20 cellular contexts compared by ENCODE assay signal in genomic region chr17:31431795-31432658, GRCh38. TPM values are rescaled to one million over a fixed set of nuclear protein-coding genes. Genes with fewer than 3 reads are reported as not detected.
DNase-seq lines count a peak whose midpoint lies in the region; ATAC-seq and TF ChIP-seq lines count a peak whose summit lies in the region.
"Had no signal": no experiment of that assay in that cellular context is flagged by ENCODE, and none has a peak within 500 bp of the region (broad histone marks: within the 10 kb centered on the region; RNA-seq: fewer than 3 reads in every experiment).

No MANE protein-coding gene starts in this region.

- H2BK120ac ChIP-seq in H9 (ENCODE audit: low read depth, low read length, poor library complexity, severe bottlenecking): no peak overlapping the region
- H2BK120ac ChIP-seq in neuronal stem cell (ENCODE audit: low read depth, low read length): no peak overlapping the region

- peak overlapping the region; percentile 56 for H3K18ac ChIP-seq in H9 (ENCODE audit: insufficient read length, low read depth, low read length)
- peak overlapping the region; percentile 97 for H3K18ac ChIP-seq in neuronal stem cell (ENCODE audit: low read length)

- peak; percentile 85 for DNase-seq in H9
- peak; percentile 75 for DNase-seq in NCI-H1105 treated with DMSO at 0.1 percent for 48 hours (lab: John Stamatoyannopoulos, UW)
- peak; percentile 73 for DNase-seq in neuronal stem cell (ENCODE audit: low spot score)
- DNase-seq in NCI-H1694 (lab: John Stamatoyannopoulos, UW): no peak
- no peak for DNase-seq in heart right ventricle
- DNase-seq: activated B cell treated with CpG ODN at 0.5 μM for 24 hours; activated CD8-positive, alpha-beta memory T cell treated with anti-CD3 and anti-CD28 coated beads for 24 hours; adrenal gland; effector CD4-positive, alpha-beta T cell; immature natural killer cell; naive thymus-derived CD4-positive, alpha-beta T cell; NCI-H1930; NCI-H510A treated with DMSO at 0.1 percent for 48 hours; psoas muscle; SHP77; T-helper 2 cell had no signal

- H2BK15ac ChIP-seq in H9 (ENCODE audit: low read depth, low read length) (no peak overlapping the region), neuronal stem cell (ENCODE audit: low read length) (peak overlapping the region; percentile 84)

- H3K27me3 Mint-ChIP-seq in H9 (ENCODE audit: low read depth): peaks cover 11% of the 10 kb centered on the region

- TF ChIP-seq CTCF in H9 (conservative IDR thresholded peaks at IDR 0.05) (no peak), heart right ventricle (IDR thresholded peaks at IDR 0.05) (no peak)

- H3K9me3 Mint-ChIP-seq in H9: no peaks in the 10 kb centered on the region; a peak in 2 of 5 replicates
- H3K9me3 Mint-ChIP-seq: activated B cell treated with CpG ODN at 0.5 μM for 24 hours had no signal

- peaks cover 5% of the 10 kb centered on the region; the same call in 1 of the 2 replicates for H3K4me1 ChIP-seq in H9 (ENCODE audit: insufficient read depth, low read length)
- peaks cover 9% of the 10 kb centered on the region for H3K4me1 ChIP-seq in ectodermal cell (ENCODE audit: control insufficient read depth, insufficient read depth, low read length)
- peaks cover 9 to 15% of the 10 kb centered on the region in 2 donors for H3K4me1 ChIP-seq in neuronal stem cell (ENCODE audit: control insufficient read depth in 2 of 2, insufficient read depth in 1 of 2, low read depth in 1 of 2, low read length in 2 of 2)
- peaks cover 0 to 8% (median 0%) of the 10 kb centered on the region in 9 donors for H3K4me1 ChIP-seq in heart right ventricle
- H3K4me1 ChIP-seq: adrenal gland, psoas muscle had no signal

- H3K27ac ChIP-seq in H9 (ENCODE audit: insufficient read length, low read depth, low read length) (no peak overlapping the region), ectodermal cell (ENCODE audit: insufficient read depth, low read depth, low read length, poor library complexity, severe bottlenecking) (no peak overlapping the region), neuronal stem cell (replicated peaks; ENCODE audit: low read length) (peak overlapping the region; percentile 77), heart right ventricle (no peak overlapping the region)
- H3K27ac ChIP-seq: adrenal gland, cardiac muscle cell, psoas muscle had no signal

- peaks cover 11 to 23% of the 10 kb centered on the region in 2 experiments for H3K4me1 Mint-ChIP-seq in H9

- H4K20me1 ChIP-seq in H9 (ENCODE audit: control insufficient read depth, insufficient read depth, insufficient read length): no peaks in the 10 kb centered on the region

- H3K79me1 ChIP-seq in H9 (ENCODE audit: insufficient read depth, low read depth, low read length, poor library complexity, severe bottlenecking) (no peaks in the 10 kb centered on the region), neuronal stem cell (ENCODE audit: low read depth, low read length) (no peaks in the 10 kb centered on the region)

- H4K91ac ChIP-seq in H9 (ENCODE audit: insufficient read length, low read depth, low read length) (no peak overlapping the region), neuronal stem cell (ENCODE audit: low read depth, low read length, poor library complexity) (no peak overlapping the region)

- H3K23me2 ChIP-seq in H9 (ENCODE audit: insufficient read length, low read depth, low read length, poor library complexity, severe bottlenecking): no peaks in the 10 kb centered on the region

- peaks cover 0 to 5% (median 0%) of the 10 kb centered on the region in 3 experiments; a peak in 3 of 7 replicates for H3K36me3 Mint-ChIP-seq in H9 (ENCODE audit: insufficient read depth in 1 of 3, low read depth in 3 of 3)
- H3K36me3 Mint-ChIP-seq: immature natural killer cell; naive thymus-derived CD4-positive, alpha-beta T cell had no signal

- H3K27me3 ChIP-seq in H9 (ENCODE audit: insufficient read depth, low read length): no peaks in the 10 kb centered on the region
- no peaks in the 10 kb centered on the region for H3K27me3 ChIP-seq in ectodermal cell (ENCODE audit: control insufficient read depth, insufficient read depth, low read length, poor library complexity, severe bottlenecking)
- H3K27me3 ChIP-seq in neuronal stem cell (ENCODE audit: control insufficient read depth in 3 of 3, insufficient read depth in 3 of 3, low read depth in 1 of 3, low read length in 3 of 3): peaks cover 0 to 3% (median 0%) of the 10 kb centered on the region in 3 experiments
- peaks cover 0 to 38% (median 36%) of the 10 kb centered on the region in 7 donors for H3K27me3 ChIP-seq in heart right ventricle
- H3K27me3 ChIP-seq: cardiac muscle cell had no signal

- H3K4me3 ChIP-seq in ectodermal cell (ENCODE audit: insufficient read depth, low read depth, low read length) (peak overlapping the region; percentile 6), neuronal stem cell (ENCODE audit: low read length in 2 of 2) (no peak overlapping the region), heart right ventricle (no peak overlapping the region)
- H3K4me3 ChIP-seq: adrenal gland, cardiac muscle cell, psoas muscle had no signal

- no peak overlapping the region for H3K4me2 ChIP-seq in H9 (ENCODE audit: insufficient read depth, insufficient read length, low read length)
- peak overlapping the region; percentile 31 for H3K4me2 ChIP-seq in neuronal stem cell (ENCODE audit: insufficient read depth, low read length, poor library complexity, severe bottlenecking)

- H3K23ac ChIP-seq in H9 (ENCODE audit: insufficient read length, low read depth, low read length) (no peak overlapping the region), neuronal stem cell (ENCODE audit: low read depth, low read length, poor library complexity) (no peak overlapping the region)

- no peak overlapping the region for H2BK5ac ChIP-seq in H9 (ENCODE audit: insufficient read length, low read length)
- H2BK5ac ChIP-seq in neuronal stem cell (ENCODE audit: low read length): no peak overlapping the region

- no peak overlapping the region for H3K56ac ChIP-seq in H9 (ENCODE audit: insufficient read length, low read depth, low read length)

- H3K14ac ChIP-seq in H9 (ENCODE audit: insufficient read depth, low read length): no peak overlapping the region
- peak overlapping the region; percentile 90 for H3K14ac ChIP-seq in neuronal stem cell (ENCODE audit: low read length)

- H3K9ac ChIP-seq in H9 (ENCODE audit: extremely low read depth, insufficient read length, low read length) (no peak overlapping the region), neuronal stem cell (ENCODE audit: low read depth, low read length, poor library complexity) (peak overlapping the region; percentile 79)

- intact Hi-C loops in heart right ventricle (cut with DNase I): loop anchor here in 2 of 10 donors (5.0 to 10.0 kb wide), 2 partner anchors 95 to 413 kb away; no protein-coding TSS in a partner anchor

- H2BK12ac ChIP-seq in H9 (ENCODE audit: insufficient read length, low read depth, low read length) (no peak overlapping the region), neuronal stem cell (ENCODE audit: low read length) (peak overlapping the region; percentile 91)

- no peak overlapping the region for H3K4ac ChIP-seq in H9 (ENCODE audit: low read depth, low read length)
- peak overlapping the region; percentile 60 for H3K4ac ChIP-seq in neuronal stem cell (ENCODE audit: low read length)

- H2AK5ac ChIP-seq in H9 (ENCODE audit: insufficient read length, low read length) (no peak overlapping the region), neuronal stem cell (ENCODE audit: low read depth, low read length) (peak overlapping the region; percentile 72)

- no peak overlapping the region for H2AFZ ChIP-seq in H9 (ENCODE audit: low read length)
- peak overlapping the region; percentile 89 for H2AFZ ChIP-seq in neuronal stem cell (ENCODE audit: low read length)

- peak overlapping the region; percentile 39 to 42; a peak in 2 of 5 replicates for H3K4me3 Mint-ChIP-seq in H9
- H3K4me3 Mint-ChIP-seq: activated B cell treated with CpG ODN at 0.5 μM for 24 hours, B cell had no signal

- H2BK20ac ChIP-seq in H9 (ENCODE audit: low read depth, low read length, poor library complexity, severe bottlenecking): no peak overlapping the region

- H3K9me3 ChIP-seq in H9 (ENCODE audit: control insufficient read depth, low read depth, low read length): no peaks in the 10 kb centered on the region
- H3K9me3 ChIP-seq in ectodermal cell (ENCODE audit: control insufficient read depth, low read length): no peaks in the 10 kb centered on the region
- H3K9me3 ChIP-seq in neuronal stem cell (replicated peaks in 1 of 2; ENCODE audit: control insufficient read depth in 2 of 2, insufficient read depth in 1 of 2, low read depth in 1 of 2, low read length in 2 of 2): peaks cover 0 to 3% of the 10 kb centered on the region in 2 donors
- H3K9me3 ChIP-seq in heart right ventricle: no peaks in the 10 kb centered on the region
- H3K9me3 ChIP-seq: adrenal gland, psoas muscle had no signal

- H3K27ac Mint-ChIP-seq in H9: peak overlapping the region; percentile 69 to 91 (median 75); a peak in 6 of 7 replicates
- H3K27ac Mint-ChIP-seq: activated B cell treated with CpG ODN at 0.5 μM for 24 hours, B cell had no signal

- ATAC-seq in GM19463 (IDR thresholded peaks at IDR 0.05; ENCODE audit: unreplicated experiment) (no peak), heart right ventricle (no peak)
- ATAC-seq: psoas muscle had no signal

- no CpG with 5 or more reads among the region's 17 CpGs for WGBS in H9 (ENCODE audit: extremely low coverage, insufficient read length, low lambda C conversion rate)
- WGBS in ectodermal cell, 2 experiments: 41 to 43% methylated on average over 17 of the region's 17 CpGs
- no CpG with 5 or more reads among the region's 17 CpGs for WGBS in neuronal stem cell (ENCODE audit: extremely low coverage in 2 of 2, insufficient read length in 2 of 2, insufficient replicate concordance in 1 of 2), 2 donors
- 62 to 68% methylated on average over 16 to 17 of the region's 17 CpGs for WGBS in heart right ventricle, 2 donors

- H3K36me3 ChIP-seq in ectodermal cell (ENCODE audit: control insufficient read depth, insufficient read depth, low read length) (no peaks in the 10 kb centered on the region), neuronal stem cell (replicated peaks in 1 of 2; ENCODE audit: control insufficient read depth in 2 of 2, insufficient read depth in 2 of 2, low read length in 2 of 2) (no peaks in the 10 kb centered on the region), heart right ventricle (no peaks in the 10 kb centered on the region)
- H3K36me3 ChIP-seq: adrenal gland, cardiac muscle cell had no signal

- no peak overlapping the region for H4K5ac ChIP-seq in H9 (ENCODE audit: insufficient read length, low read depth, low read length)

- H4K8ac ChIP-seq in H9 (replicated peaks; ENCODE audit: insufficient read length, low read depth, low read length): no peak overlapping the region
- no peak overlapping the region for H4K8ac ChIP-seq in neuronal stem cell (ENCODE audit: low read depth, low read length)

- no peaks in the 10 kb centered on the region for H3K79me2 ChIP-seq in H9 (ENCODE audit: insufficient read depth, low read length)

- H3T11ph ChIP-seq in H9 (ENCODE audit: low read length): no peak overlapping the region

RNA-seq across cellular contexts. Expression of gene RAB11FIP4, which starts 40.6 kb away (rescaled TPM):
- 25.7 and 26.1 TPM in 2 replicates for total RNA-seq in H9 (2021)
- polyA plus RNA-seq in ectodermal cell (2013, experiment 1 of 4): 21.8 TPM
- 25.6 TPM for polyA plus RNA-seq in ectodermal cell (2013, experiment 2 of 4)
- polyA plus RNA-seq in ectodermal cell (2013, experiment 3 of 4): 14.1 TPM
- 16.6 TPM for polyA plus RNA-seq in ectodermal cell (2013, experiment 4 of 4)
- polyA plus RNA-seq in neuronal stem cell (2013, experiment 1 of 2): 10.1 TPM
- polyA plus RNA-seq in neuronal stem cell (2013, experiment 2 of 2): 10.1 TPM
- 10 to 100 TPM in 5 of 10 donors, 1 to 10 TPM in 5; 4.8 to 13.9 (median 9.7) TPM for total RNA-seq in heart right ventricle
- 1 to 10 TPM; 1.6 to 1.7 TPM for polyA plus RNA-seq in heart right ventricle

Comparison
In these comparisons a context has a peak if more than half of its experiments do, and no peak if none do; other contexts are left out.
1. DNase-seq: peak in H9 (single experiment), NCI-H1105 treated with DMSO at 0.1 percent for 48 hours (single experiment) and neuronal stem cell (single experiment); none in NCI-H1694 (single experiment) and heart right ventricle (0 of 2).